ENCODE assay signal across 8 cellular contexts in the genomic region with DNA sequence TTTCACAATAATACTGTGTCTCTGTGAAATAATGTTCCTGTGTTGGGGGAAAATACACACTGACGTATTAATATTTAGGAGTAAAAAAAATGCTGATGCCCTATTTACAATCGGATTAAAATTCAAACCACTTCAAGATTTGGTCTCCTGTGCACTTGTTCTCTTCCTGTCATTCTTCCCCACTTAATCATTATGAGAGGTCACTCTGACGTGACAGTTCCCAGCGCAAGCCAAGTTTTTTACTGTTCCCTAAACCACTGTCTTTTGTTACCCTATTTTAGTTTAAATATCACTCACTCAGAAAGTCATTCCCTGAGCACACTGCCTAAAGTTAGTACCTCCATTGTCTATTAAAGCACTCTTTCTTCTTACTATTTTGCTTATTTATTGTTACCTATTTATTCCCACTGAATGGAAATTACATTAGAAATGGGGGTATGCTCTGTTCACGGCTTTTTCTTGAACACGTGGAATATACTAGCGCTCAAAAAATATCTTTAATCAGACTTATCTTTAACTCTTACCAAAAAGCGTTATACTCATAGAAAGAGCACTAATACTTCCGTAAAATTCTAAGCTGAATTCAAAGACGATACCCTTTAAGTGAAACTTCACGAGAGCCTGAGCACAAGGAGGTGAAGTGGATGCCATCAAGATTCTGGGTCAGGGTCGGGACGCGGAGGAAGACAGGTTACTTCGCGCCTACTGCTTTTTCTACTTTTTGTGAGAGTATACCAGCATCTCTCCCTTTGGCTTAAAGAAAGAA. TPM values are rescaled to one million over a fixed set of nuclear protein-coding genes. Genes with fewer than 3 reads are reported as not detected.
DNase-seq lines count a peak whose midpoint lies in the region; ATAC-seq and TF ChIP-seq lines count a peak whose summit lies in the region.

No MANE protein-coding gene starts in this region.

- peaks cover 35% of the 10 kb centered on the region for H4K20me1 ChIP-seq in smooth muscle cell (ENCODE audit: low read depth)

- peaks cover 20% of the 10 kb centered on the region for H3K36me3 Mint-ChIP-seq in activated naive CD8-positive, alpha-beta T cell treated with anti-CD3 and anti-CD28 coated beads for 36 hours

- TF ChIP-seq POLR2A in GM18505 (IDR thresholded peaks at IDR 0.05; ENCODE audit: borderline replicate concordance, extremely low read depth, insufficient read depth, insufficient read length) = no peak

- H3K4me3 ChIP-seq in ACC112 (ENCODE audit: low read depth, low read length) (peak overlapping the region; percentile 94), iPS DF 6.9 (ENCODE audit: low read length) (peak overlapping the region; percentile 54; the same call in 1 of the 2 replicates), smooth muscle cell (peak overlapping the region; percentile 88)

- DNase-seq in NCI-H2171 (lab: John Stamatoyannopoulos, UW) = peak; percentile 64
- DNase-seq in activated naive CD8-positive, alpha-beta T cell treated with anti-CD3 and anti-CD28 coated beads for 36 hours = no peak
- DNase-seq in iPS DF 6.9 (ENCODE audit: low read depth, low spot score) = no peak
- DNase-seq in smooth muscle cell (lab: John Stamatoyannopoulos, UW; ENCODE audit: unreplicated experiment) = no peak
- DNase-seq in ecto neural progenitor cell (ENCODE audit: low spot score) = no peak

- H3K9me3 ChIP-seq in iPS DF 6.9 (ENCODE audit: control insufficient read depth, insufficient read depth, low read length) (no peaks in the 10 kb centered on the region), smooth muscle cell (replicated peaks; ENCODE audit: low read depth) (no peaks in the 10 kb centered on the region)

- peak overlapping the region; percentile 83 for H3K27ac ChIP-seq in ACC112 (ENCODE audit: low read depth, low read length)
- H3K27ac ChIP-seq in iPS DF 6.9 (ENCODE audit: low read length) = no peak overlapping the region
- H3K27ac ChIP-seq in smooth muscle cell (ENCODE audit: low read depth) = peak overlapping the region; percentile 80

- no peaks in the 10 kb centered on the region for H3K27me3 ChIP-seq in ACC112 (ENCODE audit: insufficient read depth, low read length)
- no peaks in the 10 kb centered on the region for H3K27me3 ChIP-seq in iPS DF 6.9 (ENCODE audit: control insufficient read depth, insufficient read depth, low read length)
- no peaks in the 10 kb centered on the region for H3K27me3 ChIP-seq in smooth muscle cell (ENCODE audit: low read depth)

- H2AFZ ChIP-seq in ACC112 (ENCODE audit: low read length, unreplicated experiment) (peak overlapping the region; percentile 84), smooth muscle cell (ENCODE audit: low read depth) (peak overlapping the region; percentile 85)

- no CpG with 5 or more reads among the region's 16 CpGs for WGBS in iPS DF 6.9 (ENCODE audit: insufficient coverage, insufficient read length)
- 8% methylated on average over 16 of the region's 16 CpGs for WGBS in smooth muscle cell (ENCODE audit: low lambda C conversion rate)

- ATAC-seq in GM18505 (IDR thresholded peaks at IDR 0.05; ENCODE audit: unreplicated experiment) = peak; percentile 37
- peak; percentile 43 for ATAC-seq in HG02943 (IDR thresholded peaks at IDR 0.05; ENCODE audit: low read depth, unreplicated experiment)

- peaks cover 5% of the 10 kb centered on the region for H3K27me3 Mint-ChIP-seq in activated naive CD8-positive, alpha-beta T cell treated with anti-CD3 and anti-CD28 coated beads for 36 hours

- no peaks in the 10 kb centered on the region for H3K9me3 Mint-ChIP-seq in activated naive CD8-positive, alpha-beta T cell treated with anti-CD3 and anti-CD28 coated beads for 36 hours

- H3K36me3 ChIP-seq in ACC112 (ENCODE audit: insufficient read depth, low read length) (no peaks in the 10 kb centered on the region), iPS DF 6.9 (ENCODE audit: control insufficient read depth, insufficient read depth, low read length) (no peaks in the 10 kb centered on the region), smooth muscle cell (ENCODE audit: low read depth) (no peaks in the 10 kb centered on the region)

- peaks cover 42% of the 10 kb centered on the region for H3K79me2 ChIP-seq in ACC112 (ENCODE audit: control insufficient read depth, insufficient read depth, low read length, unreplicated experiment)
- peaks cover 38% of the 10 kb centered on the region for H3K79me2 ChIP-seq in smooth muscle cell (ENCODE audit: low read depth)

- no peak for TF ChIP-seq CTCF in smooth muscle cell (IDR thresholded peaks at IDR 0.05; ENCODE audit: borderline replicate concordance, insufficient read depth, poor library complexity, severe bottlenecking)

- H3K4me2 ChIP-seq in smooth muscle cell = peak overlapping the region; percentile 89

- peak overlapping the region; percentile 99 for H3K27ac Mint-ChIP-seq in activated naive CD8-positive, alpha-beta T cell treated with anti-CD3 and anti-CD28 coated beads for 36 hours

- peak overlapping the region; percentile 67 for H3K9ac ChIP-seq in smooth muscle cell (ENCODE audit: low read depth)

- peak overlapping the region; percentile 96 for H3K4me3 Mint-ChIP-seq in activated naive CD8-positive, alpha-beta T cell treated with anti-CD3 and anti-CD28 coated beads for 36 hours

- peaks cover 44% of the 10 kb centered on the region for H3K4me1 Mint-ChIP-seq in activated naive CD8-positive, alpha-beta T cell treated with anti-CD3 and anti-CD28 coated beads for 36 hours

- H3K4me1 ChIP-seq in ACC112 (ENCODE audit: control insufficient read depth, insufficient read depth, low read length, unreplicated experiment) = peaks cover 32% of the 10 kb centered on the region
- peaks cover 1% of the 10 kb centered on the region; the same call in 1 of the 2 replicates for H3K4me1 ChIP-seq in iPS DF 6.9 (ENCODE audit: control insufficient read depth, insufficient read depth, low read length)
- peaks cover 19% of the 10 kb centered on the region for H3K4me1 ChIP-seq in smooth muscle cell (ENCODE audit: low read depth)

- H3F3A ChIP-seq in smooth muscle cell (ENCODE audit: low read depth) = peaks cover 20% of the 10 kb centered on the region

RNA-seq across cellular contexts. Expression of gene PSMA3, which starts 0.7 kb away (rescaled TPM):
- 100 to 1,000 TPM; 397 to 408 TPM for total RNA-seq in activated naive CD8-positive, alpha-beta T cell treated with anti-CD3 and anti-CD28 coated beads for 36 hours
- total RNA-seq in smooth muscle cell = 133 and 139 TPM in 2 replicates
- 181 and 189 TPM in 2 replicates for polyA plus RNA-seq in smooth muscle cell

RNA-seq across cellular contexts. Expression of gene ACTR10, which starts 44.0 kb away (rescaled TPM):
- total RNA-seq in activated naive CD8-positive, alpha-beta T cell treated with anti-CD3 and anti-CD28 coated beads for 36 hours = 10 to 100 TPM; 31.0 to 35.1 TPM
- total RNA-seq in smooth muscle cell = 133 and 149 TPM in 2 replicates
- 109 and 131 TPM in 2 replicates for polyA plus RNA-seq in smooth muscle cell

RNA-seq across cellular contexts. Expression of gene ARID4A, which starts 54.4 kb away (rescaled TPM):
- total RNA-seq in activated naive CD8-positive, alpha-beta T cell treated with anti-CD3 and anti-CD28 coated beads for 36 hours = 10 to 100 TPM; 18.6 to 19.8 TPM
- 14.1 and 14.6 TPM in 2 replicates for total RNA-seq in smooth muscle cell
- 18.4 and 24.9 TPM in 2 replicates for polyA plus RNA-seq in smooth muscle cell
